In the genomic region with DNA sequence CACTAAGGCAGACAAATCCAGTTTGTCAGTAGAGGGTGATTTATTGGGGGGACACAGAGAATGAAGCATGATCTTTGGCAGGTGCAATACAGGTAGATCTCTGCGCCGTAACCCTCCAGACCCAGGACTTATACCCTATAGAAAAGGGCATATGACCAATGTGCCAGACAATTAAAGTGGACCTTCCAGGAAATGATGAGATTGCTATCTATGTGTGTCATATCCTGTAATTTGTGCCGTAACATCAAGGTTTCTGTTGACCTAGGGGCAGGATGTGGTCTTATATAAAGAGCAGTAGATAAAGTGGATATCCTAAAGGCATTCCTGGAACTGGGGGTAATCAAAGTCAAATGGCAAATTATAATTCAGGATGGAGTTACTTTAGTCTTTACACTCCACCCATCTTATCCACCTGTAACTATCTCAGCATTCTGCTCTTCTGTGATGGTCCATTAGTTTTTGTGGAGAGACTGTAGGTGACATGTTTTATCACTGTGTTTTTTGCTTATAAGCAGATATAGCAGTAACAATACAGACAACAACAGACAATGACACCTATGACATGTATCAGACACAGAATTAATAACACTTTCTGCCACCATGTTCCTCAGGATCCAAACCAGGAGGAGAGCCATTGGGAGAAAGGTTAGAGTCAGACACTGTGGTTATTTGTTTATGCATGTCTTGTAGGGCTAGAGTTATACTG, we compare ENCODE assay signal across 14 cellular contexts. TPM values are rescaled to one million over a fixed set of nuclear protein-coding genes. Genes with fewer than 3 reads are reported as not detected.
DNase-seq lines count a peak whose midpoint lies in the region; ATAC-seq and TF ChIP-seq lines count a peak whose summit lies in the region.
"Had no signal": no experiment of that assay in that cellular context is flagged by ENCODE, and none has a peak within 500 bp of the region (broad histone marks: within the 10 kb centered on the region; RNA-seq: fewer than 3 reads in every experiment).

No MANE protein-coding gene starts in this region.

- H3K36me3 Mint-ChIP-seq in activated T-cell treated with anti-CD3 and anti-CD28 coated beads, Interleukin-2, amount 50 U/mL, for 4 hours (ENCODE audit: insufficient read depth): no peaks in the 10 kb centered on the region
- no peaks in the 10 kb centered on the region for H3K36me3 Mint-ChIP-seq in stimulated activated naive CD8-positive, alpha-beta T cell treated with anti-CD3 and anti-CD28 coated beads, Interleukin-15, Interleukin-2, amounts not matched to agents 100 ng/mL and 50 ng/mL, for 24 hours (ENCODE audit: low read depth)

- H3K4me1 Mint-ChIP-seq in activated T-cell treated with anti-CD3 and anti-CD28 coated beads, Interleukin-2, amount 50 U/mL, for 4 hours (ENCODE audit: low read depth): peaks cover 16% of the 10 kb centered on the region
- H3K4me1 Mint-ChIP-seq in stimulated activated naive CD8-positive, alpha-beta T cell treated with anti-CD3 and anti-CD28 coated beads, Interleukin-15, Interleukin-2, amounts not matched to agents 100 ng/mL and 50 ng/mL, for 24 hours (ENCODE audit: low read depth): peaks cover 18% of the 10 kb centered on the region
- H3K4me1 Mint-ChIP-seq: activated B cell treated with CpG ODN at 0.5 μM for 24 hours had no signal

- H3K9me3 Mint-ChIP-seq in activated T-cell treated with anti-CD3 and anti-CD28 coated beads, Interleukin-2, amount 50 U/mL, for 4 hours: no peaks in the 10 kb centered on the region
- no peaks in the 10 kb centered on the region for H3K9me3 Mint-ChIP-seq in stimulated activated naive CD8-positive, alpha-beta T cell treated with anti-CD3 and anti-CD28 coated beads, Interleukin-15, Interleukin-2, amounts not matched to agents 100 ng/mL and 50 ng/mL, for 24 hours
- H3K9me3 Mint-ChIP-seq: activated B cell treated with CpG ODN at 0.5 μM for 24 hours had no signal

- H3K4me3 Mint-ChIP-seq in activated T-cell treated with anti-CD3 and anti-CD28 coated beads, Interleukin-2, amount 50 U/mL, for 4 hours: peak overlapping the region; percentile 0
- H3K4me3 Mint-ChIP-seq in stimulated activated naive CD8-positive, alpha-beta T cell treated with anti-CD3 and anti-CD28 coated beads, Interleukin-15, Interleukin-2, amounts not matched to agents 100 ng/mL and 50 ng/mL, for 24 hours: peak overlapping the region; percentile 32
- H3K4me3 Mint-ChIP-seq: activated B cell treated with CpG ODN at 0.5 μM for 24 hours had no signal

- H3K36me3 ChIP-seq in RWPE2 (ENCODE audit: low read depth): no peaks in the 10 kb centered on the region
- H3K36me3 ChIP-seq: heart left ventricle, left ventricle myocardium inferior, upper lobe of right lung had no signal

- H3K27ac ChIP-seq in RWPE2 (ENCODE audit: poor library complexity, severe bottlenecking): peak overlapping the region; percentile 62
- H3K27ac ChIP-seq: heart left ventricle, left ventricle myocardium inferior, upper lobe of right lung had no signal

- peaks cover 30% of the 10 kb centered on the region for H3K4me1 ChIP-seq in RWPE2 (ENCODE audit: insufficient read depth, poor library complexity, severe bottlenecking)
- H3K4me1 ChIP-seq: heart left ventricle, left ventricle myocardium inferior, upper lobe of right lung had no signal

- no peak for TF ChIP-seq CTCF in RWPE2 (IDR thresholded peaks at IDR 0.05; ENCODE audit: poor library complexity, severe bottlenecking)

- H3K27me3 Mint-ChIP-seq in activated T-cell treated with anti-CD3 and anti-CD28 coated beads, Interleukin-2, amount 50 U/mL, for 4 hours (ENCODE audit: low read depth): no peaks in the 10 kb centered on the region
- no peaks in the 10 kb centered on the region for H3K27me3 Mint-ChIP-seq in stimulated activated naive CD8-positive, alpha-beta T cell treated with anti-CD3 and anti-CD28 coated beads, Interleukin-15, Interleukin-2, amounts not matched to agents 100 ng/mL and 50 ng/mL, for 24 hours
- H3K27me3 Mint-ChIP-seq: activated B cell treated with CpG ODN at 0.5 μM for 24 hours had no signal

- peaks cover 5% of the 10 kb centered on the region for H3K9me3 ChIP-seq in RWPE2 (ENCODE audit: severe bottlenecking)
- H3K9me3 ChIP-seq: upper lobe of right lung had no signal

- peak overlapping the region; percentile 36 for H3K27ac Mint-ChIP-seq in stimulated activated naive CD8-positive, alpha-beta T cell treated with anti-CD3 and anti-CD28 coated beads, Interleukin-15, Interleukin-2, amounts not matched to agents 100 ng/mL and 50 ng/mL, for 24 hours
- H3K27ac Mint-ChIP-seq: activated B cell treated with CpG ODN at 0.5 μM for 24 hours had no signal

- no peaks in the 10 kb centered on the region for H3K27me3 ChIP-seq in RWPE2 (ENCODE audit: insufficient read depth, poor library complexity, severe bottlenecking)
- H3K27me3 ChIP-seq: heart left ventricle, upper lobe of right lung had no signal

- ATAC-seq in activated T-cell treated with anti-CD3 and anti-CD28 coated beads, Interleukin-2, amount 50 U/mL, for 4 hours: peak in 1 of 2 donors; percentile 32
- ATAC-seq in RWPE2 (ENCODE audit: low read depth) (peak; percentile 82), HG03432 (IDR thresholded peaks at IDR 0.05; ENCODE audit: unreplicated experiment) (no peak), HG02870 (IDR thresholded peaks at IDR 0.05; ENCODE audit: unreplicated experiment) (no peak)
- ATAC-seq: heart left ventricle, upper lobe of right lung had no signal

- no peak for DNase-seq in activated T-cell treated with anti-CD3 and anti-CD28 coated beads, Interleukin-2, amount 50 U/mL, for 4 hours
- no peak for DNase-seq in activated T-cell treated with anti-CD3 and anti-CD28 coated beads, Interleukin-2, amount 50 U/mL, for 48 hours
- DNase-seq in RWPE2 (ENCODE audit: low spot score) (no peak), NOMO-1 treated with dmso at 0.1 percent for 144 hours (lab: John Stamatoyannopoulos, UW; ENCODE audit: unreplicated experiment) (no peak)
- DNase-seq in central memory CD4-positive, alpha-beta T cell: peak; percentile 44
- DNase-seq: activated B cell treated with CpG ODN at 0.5 μM for 24 hours, GDM1, heart left ventricle, left ventricle myocardium inferior, NCI-H2227 treated with DMSO at 0.1 percent for 48 hours, upper lobe of right lung had no signal

- no peak overlapping the region for H3K4me3 ChIP-seq in RWPE2 (ENCODE audit: severe bottlenecking)
- H3K4me3 ChIP-seq: heart left ventricle, left ventricle myocardium inferior, upper lobe of right lung had no signal

RNA-seq across cellular contexts. Expression of a gene that starts 43.1 kb away (rescaled TPM):
- 1 to 10 TPM; 7.5 to 7.6 (median 7.6) TPM for total RNA-seq in activated T-cell treated with anti-CD3 and anti-CD28 coated beads, Interleukin-2, amount 50 U/mL, for 4 hours
